In the genomic region with DNA sequence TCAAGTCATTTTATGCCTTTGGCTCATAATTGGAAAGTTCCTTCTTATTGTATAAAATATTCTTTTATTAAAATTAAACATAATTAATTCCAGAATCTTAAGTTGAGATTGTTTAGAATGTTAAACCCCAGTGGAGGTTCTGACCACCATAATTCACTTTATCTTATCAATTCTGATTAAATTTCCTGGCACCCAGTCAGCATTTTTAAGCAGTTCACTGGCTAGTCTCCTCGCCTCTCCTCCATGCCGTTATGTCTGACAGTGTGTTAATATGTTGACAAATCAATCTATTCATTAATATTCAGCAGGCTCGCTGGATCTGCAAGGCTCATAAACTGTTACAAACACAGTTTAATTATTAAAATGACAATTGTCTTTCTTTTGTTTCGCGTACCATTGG, we compare ENCODE assay signal across 23 cellular contexts.
"Had no signal": no experiment of that assay in that cellular context is flagged by ENCODE, and none has a peak within 500 bp of the region (broad histone marks: within the 10 kb centered on the region; RNA-seq: fewer than 3 reads in every experiment).

No MANE protein-coding gene starts in this region.

- H3K9me3 ChIP-seq: breast epithelium, colonic mucosa, esophagus muscularis mucosa, heart left ventricle, neutrophil, ovary, prostate gland, thoracic aorta had no signal

- H3K4me1 ChIP-seq: breast epithelium, colonic mucosa, prostate gland had no signal

- H3K27me3 ChIP-seq: breast epithelium, colonic mucosa, esophagus muscularis mucosa, heart left ventricle, neutrophil, ovary had no signal

- H3K4me3 ChIP-seq: breast epithelium, colonic mucosa, esophagus muscularis mucosa, heart left ventricle, ovary, prostate gland, thoracic aorta had no signal

- H3K27me3 Mint-ChIP-seq: activated CD4-positive, alpha-beta T cell treated with anti-CD3 and anti-CD28 coated beads, Interleukin-2, amount 10 ng/mL, durations not matched to agents 7 days and 5 days; activated CD8-positive, alpha-beta memory T cell treated with anti-CD3 and anti-CD28 coated beads, Interleukin-2, amount 10 ng/mL, durations not matched to agents 7 days and 5 days; activated CD8-positive, alpha-beta T cell treated with anti-CD3 and anti-CD28 coated beads for 36 hours; activated naive CD4-positive, alpha-beta T cell treated with anti-CD3 and anti-CD28 coated beads, Interleukin-2, amount 50 U/mL, for 24 hours; central memory CD8-positive, alpha-beta T cell had no signal

- H3K36me3 Mint-ChIP-seq: activated CD8-positive, alpha-beta memory T cell treated with anti-CD3 and anti-CD28 coated beads, Interleukin-2, amount 10 ng/mL, durations not matched to agents 7 days and 5 days; activated naive CD4-positive, alpha-beta T cell treated with anti-CD3 and anti-CD28 coated beads, Interleukin-2, amount 50 U/mL, for 24 hours; natural killer cell; type B pancreatic cell had no signal

- H3K9me3 Mint-ChIP-seq: activated CD4-positive, alpha-beta T cell treated with anti-CD3 and anti-CD28 coated beads, Interleukin-2, amount 10 ng/mL, durations not matched to agents 7 days and 5 days; activated naive CD4-positive, alpha-beta T cell treated with anti-CD3 and anti-CD28 coated beads, Interleukin-2, amount 50 U/mL, for 24 hours; type B pancreatic cell had no signal

- H3K36me3 ChIP-seq: breast epithelium, colonic mucosa, esophagus muscularis mucosa, heart left ventricle, neutrophil, ovary, prostate gland, thoracic aorta, WERI-Rb-1 had no signal

- H3K27ac ChIP-seq: breast epithelium, colonic mucosa, neutrophil, ovary, prostate gland, thoracic aorta, WERI-Rb-1 had no signal

- ATAC-seq: activated CD8-positive, alpha-beta memory T cell treated with anti-CD3 and anti-CD28 coated beads, Interleukin-2, amount 10 ng/mL, durations not matched to agents 7 days and 5 days; activated CD8-positive, alpha-beta T cell treated with anti-CD3 and anti-CD28 coated beads for 36 hours; heart left ventricle; left colon; natural killer cell had no signal

- H3K4me1 Mint-ChIP-seq: activated CD4-positive, alpha-beta T cell treated with anti-CD3 and anti-CD28 coated beads, Interleukin-2, amount 10 ng/mL, durations not matched to agents 7 days and 5 days; activated CD8-positive, alpha-beta memory T cell treated with anti-CD3 and anti-CD28 coated beads, Interleukin-2, amount 10 ng/mL, durations not matched to agents 7 days and 5 days; activated naive CD4-positive, alpha-beta T cell treated with anti-CD3 and anti-CD28 coated beads, Interleukin-2, amount 50 U/mL, for 24 hours; central memory CD8-positive, alpha-beta T cell; natural killer cell had no signal

- DNase-seq: activated CD4-positive, alpha-beta T cell treated with anti-CD3 and anti-CD28 coated beads, Interleukin-2, amount 10 ng/mL, durations not matched to agents 7 days and 5 days; activated CD4-positive, CD25-positive, alpha-beta regulatory T cell treated with anti-CD3 and anti-CD28 coated beads, Interleukin-2, amount 50 U/mL, for 72 hours; activated CD8-positive, alpha-beta memory T cell treated with anti-CD3 and anti-CD28 coated beads, Interleukin-2, amount 10 ng/mL, durations not matched to agents 7 days and 5 days; activated CD8-positive, alpha-beta T cell treated with anti-CD3 and anti-CD28 coated beads for 36 hours; activated gamma-delta T cell treated with Interleukin-2 at 50 U/mL for 16 hours; activated T-cell treated with anti-CD3 and anti-CD28 coated beads for 4 hours; colonic mucosa; heart left ventricle; left colon; midbrain; natural killer cell; ovary; stimulated activated CD4-positive, alpha-beta T cell treated with anti-CD3 and anti-CD28 coated beads, Interleukin-4, amount 100 ng/mL, for 24 hours; stimulated activated naive CD4-positive, alpha-beta T cell treated with Interleukin-2 at 50 U/mL for 16 hours; WERI-Rb-1 had no signal

- H3K4me3 Mint-ChIP-seq: activated CD4-positive, alpha-beta T cell treated with anti-CD3 and anti-CD28 coated beads, Interleukin-2, amount 10 ng/mL, durations not matched to agents 7 days and 5 days; activated CD8-positive, alpha-beta memory T cell treated with anti-CD3 and anti-CD28 coated beads, Interleukin-2, amount 10 ng/mL, durations not matched to agents 7 days and 5 days; activated CD8-positive, alpha-beta T cell treated with anti-CD3 and anti-CD28 coated beads for 36 hours; activated naive CD4-positive, alpha-beta T cell treated with anti-CD3 and anti-CD28 coated beads, Interleukin-2, amount 50 U/mL, for 24 hours; central memory CD8-positive, alpha-beta T cell; natural killer cell; type B pancreatic cell had no signal

- H3K27ac Mint-ChIP-seq: activated CD4-positive, alpha-beta T cell treated with anti-CD3 and anti-CD28 coated beads, Interleukin-2, amount 10 ng/mL, durations not matched to agents 7 days and 5 days; activated CD8-positive, alpha-beta memory T cell treated with anti-CD3 and anti-CD28 coated beads, Interleukin-2, amount 10 ng/mL, durations not matched to agents 7 days and 5 days; activated CD8-positive, alpha-beta T cell treated with anti-CD3 and anti-CD28 coated beads for 36 hours; activated naive CD4-positive, alpha-beta T cell treated with anti-CD3 and anti-CD28 coated beads, Interleukin-2, amount 50 U/mL, for 24 hours; natural killer cell; type B pancreatic cell had no signal
